In genomic region chr12:51025748-51026654, GRCh38 we compare ENCODE assay signal across 8 cellular contexts. TPM values are rescaled to one million over a fixed set of nuclear protein-coding genes. Genes with fewer than 3 reads are reported as not detected.
DNase-seq lines count a peak whose midpoint lies in the region; TF ChIP-seq lines count a peak whose summit lies in the region.

Gene SLC11A2, minus strand, starts transcription at chr12:51026384. Its CDS starts 15,656 bp downstream, at chr12:51010728.

- TF ChIP-seq CTCF in GM20000 (IDR thresholded peaks at IDR 0.05; ENCODE audit: extremely low read depth, missing control alignments): no peak

- DNase-seq in CMK (ENCODE audit: low read depth) (peak; percentile 94), GM20000 (ENCODE audit: low spot score) (peak; percentile 97), HT-29 (ENCODE audit: low spot score) (peak; percentile 95), lung microvascular endothelial cell (ENCODE audit: low read depth in 2 of 2) (peak; percentile 96 to 97)
- DNase-seq in NK-92 treated with Interleukin-12 subunit alpha and Interleukin-12 subunit beta, amount 100 ng/mL, for 24 hours (lab: John Stamatoyannopoulos, UW): peak; percentile 82
- DNase-seq in activated CD8-positive, alpha-beta memory T cell treated with anti-CD3 and anti-CD28 coated beads for 24 hours: peak; percentile 95
- peak; percentile 86 for DNase-seq in effector CD8-positive, alpha-beta T cell (lab: John Stamatoyannopoulos, UW)
- peak; percentile 80 to 85 (median 81) for DNase-seq in stimulated activated CD4-positive, alpha-beta T cell treated with anti-CD3 and anti-CD28 coated beads, TNF-alpha, amount 100 ng/mL, for 4 hours (ENCODE audit: low read depth in 3 of 3)

RNA-seq across cellular contexts. Expression of gene SLC11A2, which starts in this region (rescaled TPM):
- 20.1 and 42.9 TPM in 2 replicates for total RNA-seq in HT-29 (2014; rRNA removed; shearing (Covaris generic))
- total RNA-seq in lung microvascular endothelial cell: 35.7 and 39.7 TPM in 2 replicates

Comparison
In these comparisons a context has a peak if more than half of its experiments do, and no peak if none do; other contexts are left out.
1. Peak in every context shown above with its lines: DNase-seq.